In the genomic region with DNA sequence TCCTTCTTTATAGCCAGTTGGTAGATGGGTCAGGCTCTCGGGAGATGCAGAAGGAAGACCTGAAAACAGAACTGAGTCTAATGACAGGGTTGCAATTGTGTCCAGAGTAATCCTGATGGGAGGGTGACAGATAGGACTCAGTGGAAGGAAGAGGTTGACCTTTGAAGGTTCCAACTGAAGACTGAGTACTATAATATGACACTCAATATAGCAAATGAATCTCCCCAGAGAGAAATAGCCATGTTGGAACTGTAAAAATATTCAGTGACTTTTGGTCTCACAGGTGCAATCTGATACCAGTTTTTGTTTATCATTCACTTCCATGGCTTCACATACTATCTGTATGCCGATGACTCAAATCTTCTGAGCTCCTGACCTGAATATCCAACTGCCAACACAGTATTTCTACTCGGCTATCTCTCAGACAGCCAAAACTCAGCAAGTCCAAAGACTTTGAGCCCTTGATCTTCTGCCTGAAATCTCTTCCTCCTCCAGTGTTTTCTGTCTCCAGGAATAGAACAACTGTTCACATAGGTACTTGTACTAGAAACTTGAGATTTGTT, we compare ENCODE assay signal across 23 cellular contexts. TPM values are rescaled to one million over a fixed set of nuclear protein-coding genes. Genes with fewer than 3 reads are reported as not detected.
DNase-seq lines count a peak whose midpoint lies in the region; ATAC-seq and TF ChIP-seq lines count a peak whose summit lies in the region.
"Had no signal": no experiment of that assay in that cellular context is flagged by ENCODE, and none has a peak within 500 bp of the region (broad histone marks: within the 10 kb centered on the region; RNA-seq: fewer than 3 reads in every experiment).

No MANE protein-coding gene starts in this region.

- H3K36me3 Mint-ChIP-seq in GM23338 (ENCODE audit: low read depth) = peaks cover 3% of the 10 kb centered on the region; the same call in 1 of the 3 replicates
- H3K36me3 Mint-ChIP-seq in nephron progenitor cell (ENCODE audit: low read depth) = no peaks in the 10 kb centered on the region
- H3K36me3 Mint-ChIP-seq in activated naive CD8-positive, alpha-beta T cell treated with anti-CD3 and anti-CD28 coated beads, Interleukin-2, amount 50 U/mL, for 24 hours (ENCODE audit: low read depth) = peaks cover 5% of the 10 kb centered on the region
- H3K36me3 Mint-ChIP-seq: CD4-positive, CD25-positive, alpha-beta regulatory T cell had no signal

- H3K4me3 Mint-ChIP-seq in GM23338 = no peak overlapping the region
- no peak overlapping the region for H3K4me3 Mint-ChIP-seq in nephron progenitor cell
- H3K4me3 Mint-ChIP-seq in activated naive CD8-positive, alpha-beta T cell treated with anti-CD3 and anti-CD28 coated beads, Interleukin-2, amount 50 U/mL, for 24 hours = no peak overlapping the region
- H3K4me3 Mint-ChIP-seq: CD4-positive, CD25-positive, alpha-beta regulatory T cell had no signal

- H3K9me3 Mint-ChIP-seq in GM23338 (no peaks in the 10 kb centered on the region; the same call in 2 of the 3 replicates), nephron progenitor cell (peaks cover 10% of the 10 kb centered on the region)
- H3K9me3 Mint-ChIP-seq in activated naive CD8-positive, alpha-beta T cell treated with anti-CD3 and anti-CD28 coated beads, Interleukin-2, amount 50 U/mL, for 24 hours = no peaks in the 10 kb centered on the region

- H3K27me3 ChIP-seq in GM23338 (ENCODE audit: insufficient read depth) = no peaks in the 10 kb centered on the region
- H3K27me3 ChIP-seq: BLaER1 had no signal

- H4K20me1 ChIP-seq in GM23338 (replicated peaks; ENCODE audit: insufficient read depth) = no peaks in the 10 kb centered on the region
- H4K20me1 ChIP-seq: BLaER1 had no signal

- H3K36me3 ChIP-seq in GM23338 (ENCODE audit: insufficient read depth) = no peaks in the 10 kb centered on the region
- H3K36me3 ChIP-seq: BLaER1, MG63 had no signal

- H3K27ac Mint-ChIP-seq in GM23338 = no peak overlapping the region
- H3K27ac Mint-ChIP-seq in nephron progenitor cell = peak overlapping the region; percentile 94
- H3K27ac Mint-ChIP-seq in activated naive CD8-positive, alpha-beta T cell treated with anti-CD3 and anti-CD28 coated beads, Interleukin-2, amount 50 U/mL, for 24 hours = no peak overlapping the region
- H3K27ac Mint-ChIP-seq: CD4-positive, CD25-positive, alpha-beta regulatory T cell had no signal

- H3K4me1 Mint-ChIP-seq in GM23338 (peaks cover 12% of the 10 kb centered on the region; the same call in 2 of the 3 replicates), nephron progenitor cell (peaks cover 31% of the 10 kb centered on the region)
- no peaks in the 10 kb centered on the region for H3K4me1 Mint-ChIP-seq in activated naive CD8-positive, alpha-beta T cell treated with anti-CD3 and anti-CD28 coated beads, Interleukin-2, amount 50 U/mL, for 24 hours
- H3K4me1 Mint-ChIP-seq: CD4-positive, CD25-positive, alpha-beta regulatory T cell had no signal

- no peaks in the 10 kb centered on the region for H3F3A ChIP-seq in GM23338 (replicated peaks; ENCODE audit: low read depth)

- peaks cover 8% of the 10 kb centered on the region for H3K4me1 ChIP-seq in GM23338 (ENCODE audit: insufficient read depth)

- no peak for TF ChIP-seq CTCF in GM23338 (conservative IDR thresholded peaks at IDR 0.05; ENCODE audit: low read depth in 2 of 2)
- no peak for TF ChIP-seq CTCF in nephron progenitor cell (IDR thresholded peaks at IDR 0.05)

- in situ Hi-C loops in Caki2 (cut with HindIII; ENCODE audit: low pct_unique_long_range_greater_than_20kb, low sequenced_read_pairs) = no loop called here

- no peak overlapping the region for H3K4me2 ChIP-seq in GM23338
- H3K4me2 ChIP-seq: BLaER1 had no signal

- no peaks in the 10 kb centered on the region for H3K79me2 ChIP-seq in GM23338 (replicated peaks; ENCODE audit: insufficient read depth)

- ATAC-seq in GM23338 (no peak), HG02678 (IDR thresholded peaks at IDR 0.05; ENCODE audit: unreplicated experiment) (no peak), GM19351 (IDR thresholded peaks at IDR 0.05; ENCODE audit: unreplicated experiment) (no peak), HG02870 (IDR thresholded peaks at IDR 0.05; ENCODE audit: unreplicated experiment) (no peak)
- ATAC-seq in activated naive CD8-positive, alpha-beta T cell treated with anti-CD3 and anti-CD28 coated beads, Interleukin-2, amount 50 U/mL, for 24 hours = no peak
- ATAC-seq: GM12878, Right ventricle myocardium inferior had no signal

- H3K27me3 Mint-ChIP-seq in GM23338 (ENCODE audit: insufficient read depth, low read depth, poor library complexity) (peaks cover 1% of the 10 kb centered on the region), nephron progenitor cell (ENCODE audit: low read depth, poor library complexity) (no peaks in the 10 kb centered on the region)
- H3K27me3 Mint-ChIP-seq in activated naive CD8-positive, alpha-beta T cell treated with anti-CD3 and anti-CD28 coated beads, Interleukin-2, amount 50 U/mL, for 24 hours = peaks cover 41% of the 10 kb centered on the region

- H2AFZ ChIP-seq in GM23338 = peak overlapping the region; percentile 81; the same call in 1 of the 2 replicates

- no peak overlapping the region for H3K4me3 ChIP-seq in GM23338
- H3K4me3 ChIP-seq: BLaER1, GM12878, MG63 had no signal

- 0 out of 2 replicates have a peak, but pooled peaks cover 5% of the 10 kb centered on the region for H3K9me2 ChIP-seq in GM23338 (ENCODE audit: insufficient read depth)

- peak; percentile 37 for DNase-seq in Caki2 (ENCODE audit: low read depth)
- no peak for DNase-seq in GM23338 (ENCODE audit: low spot score)
- DNase-seq in kidney glomerular epithelial cell (lab: John Stamatoyannopoulos, UW) = peak; percentile 41
- DNase-seq in nephron progenitor cell = no peak
- DNase-seq in activated naive CD8-positive, alpha-beta T cell treated with anti-CD3 and anti-CD28 coated beads, Interleukin-2, amount 50 U/mL, for 24 hours = no peak
- DNase-seq: CD4-positive, CD25-positive, alpha-beta regulatory T cell; H7; KBM-7; MG63; NCI-H146; NCI-H1930; NCI-H2107; NCI-H226; NCI-H510A; NCI-H748 treated with DMSO at 0.1 percent for 48 hours; T-helper 1 cell had no signal

- H3K27ac ChIP-seq in GM23338 (ENCODE audit: low read depth) = no peak overlapping the region
- H3K27ac ChIP-seq: BLaER1 had no signal

TF ChIP-seq in GM23338, 12 proteins besides CTCF, POLR2A, EP300 and RAD21 (continues in another document):
- TF ChIP-seq ZNF331 (CRISPR knock-in tag; IDR thresholded peaks at IDR 0.05; ENCODE audit: low read depth) = no peak
- TF ChIP-seq POLR2AphosphoS5 (IDR thresholded peaks at IDR 0.05; ENCODE audit: low read depth) = no peak
- no peak for TF ChIP-seq REST (IDR thresholded peaks at IDR 0.05; ENCODE audit: unreplicated experiment)
- TF ChIP-seq ZNF114 (CRISPR knock-in tag; IDR thresholded peaks at IDR 0.05) = no peak

RNA-seq across cellular contexts. Expression of gene PKHD1, which starts 21.7 kb away (rescaled TPM):
- 3.4 and 4.2 TPM in 2 replicates for total RNA-seq in Caki2 (2014; rRNA removed; shearing (Covaris generic); ENCODE audit: low replicate concordance)
- total RNA-seq in GM23338 (2014; rRNA removed; shearing (Covaris generic)) = 0.04 and 0.07 TPM in 2 replicates
- 0.02 and 0.03 TPM in 2 replicates for polyA plus RNA-seq in GM23338 (2016; fragmentation: Nextera tagmentation; extraction: Ambion mirVana)
- total RNA-seq: Right ventricle myocardium inferior had no signal
- polyA plus RNA-seq: AG04450; CD4-positive, CD25-positive, alpha-beta regulatory T cell had no signal

Comparison
In these comparisons a context has a peak if more than half of its experiments do, and no peak if none do; other contexts are left out.
1. DNase-seq: peak in Caki2 (single experiment) and kidney glomerular epithelial cell (single experiment); none in GM23338 (single experiment), nephron progenitor cell (single experiment) and activated naive CD8-positive, alpha-beta T cell treated with anti-CD3 and anti-CD28 coated beads, Interleukin-2, amount 50 U/mL, for 24 hours (single experiment).